In genomic region chr11:106958506-106959248, GRCh38 we compare ENCODE assay signal across 28 cellular contexts. TPM values are rescaled to one million over a fixed set of nuclear protein-coding genes. Genes with fewer than 3 reads are reported as not detected.
"Had no signal": no experiment of that assay in that cellular context is flagged by ENCODE, and none has a peak within 500 bp of the region (broad histone marks: within the 10 kb centered on the region; RNA-seq: fewer than 3 reads in every experiment).

No MANE protein-coding gene starts in this region.

- FAIRE-seq: endometrium, TTC549 had no signal

- H3K4me3 Mint-ChIP-seq: activated CD8-positive, alpha-beta T cell treated with anti-CD3 and anti-CD28 coated beads, Interleukin-2, amount 10 ng/mL, durations not matched to agents 7 days and 5 days; activated naive CD8-positive, alpha-beta T cell treated with anti-CD3 and anti-CD28 coated beads, Interleukin-2, amount 50 U/mL, for 24 hours; activated T-helper 1 cell treated with anti-CD3 and anti-CD28 coated beads, Interleukin-12 subunit alpha, Interleukin-12 subunit beta, Interleukin-2, Interleukin-4 antibody, amounts not matched to agents 30 ng/mL and 10 ng/mL and 1 ng/mL, durations not matched to agents 14 hours and 24 hours and 36 hours; central memory CD8-positive, alpha-beta T cell; naive thymus-derived CD8-positive, alpha-beta T cell; stimulated activated naive CD8-positive, alpha-beta T cell treated with anti-CD3 and anti-CD28 coated beads, Interleukin-15, amount 100 ng/mL, for 72 hours; T-cell had no signal

- H3K27ac ChIP-seq: brain microvascular endothelial cell, gastrocnemius medialis, left lung, ovary, psoas muscle, right atrium auricular region, tibial artery, WERI-Rb-1 had no signal

- H3K9me3 ChIP-seq: gastrocnemius medialis, ovary, psoas muscle, right atrium auricular region, tibial artery had no signal

- DNase-seq: activated CD4-positive, alpha-beta T cell treated with anti-CD3 and anti-CD28 coated beads, Interleukin-2, amount 50 U/mL, for 1 hour; activated CD4-positive, CD25-positive, alpha-beta regulatory T cell treated with anti-CD3 and anti-CD28 coated beads, Interleukin-2, amount 50 U/mL, for 72 hours; activated CD8-positive, alpha-beta T cell treated with anti-CD3 and anti-CD28 coated beads, Interleukin-2, amount 10 ng/mL, durations not matched to agents 7 days and 5 days; activated gamma-delta T cell; activated naive CD4-positive, alpha-beta T cell treated with anti-CD3 and anti-CD28 coated beads, Interleukin-2, amount 50 U/mL, for 16 hours; activated naive CD8-positive, alpha-beta T cell treated with anti-CD3 and anti-CD28 coated beads, Interleukin-2, amount 50 U/mL, for 24 hours; anterior cingulate cortex; brain microvascular endothelial cell; cortex of kidney; effector CD4-positive, alpha-beta T cell; gastrocnemius medialis; hippocampal formation; kidney glomerular epithelial cell; left lung; naive thymus-derived CD8-positive, alpha-beta T cell; ovary; psoas muscle; stimulated activated CD4-positive, alpha-beta T cell treated with anti-CD3 and anti-CD28 coated beads, Interleukin-12 subunit alpha, Interleukin-12 subunit beta, amount 100 ng/mL, for 4 hours; stimulated activated CD4-positive, alpha-beta T cell treated with anti-CD3 and anti-CD28 coated beads, Interleukin-4, amount 100 ng/mL, for 4 hours; stimulated activated naive CD8-positive, alpha-beta T cell treated with anti-CD3 and anti-CD28 coated beads, Interleukin-15, amount 100 ng/mL, for 72 hours; T-cell; tibial artery; WERI-Rb-1 had no signal

- H3K36me3 ChIP-seq: brain microvascular endothelial cell, gastrocnemius medialis, left lung, ovary, right atrium auricular region, tibial artery, WERI-Rb-1 had no signal

- H3K4me1 ChIP-seq: gastrocnemius medialis, psoas muscle had no signal

- H3K27me3 Mint-ChIP-seq: activated naive CD8-positive, alpha-beta T cell treated with anti-CD3 and anti-CD28 coated beads, Interleukin-2, amount 50 U/mL, for 24 hours; central memory CD8-positive, alpha-beta T cell; naive thymus-derived CD8-positive, alpha-beta T cell; stimulated activated naive CD8-positive, alpha-beta T cell treated with anti-CD3 and anti-CD28 coated beads, Interleukin-15, amount 100 ng/mL, for 72 hours; T-cell had no signal

- H3K36me3 Mint-ChIP-seq: T-cell had no signal

- H3K27ac Mint-ChIP-seq: activated CD8-positive, alpha-beta T cell treated with anti-CD3 and anti-CD28 coated beads, Interleukin-2, amount 10 ng/mL, durations not matched to agents 7 days and 5 days; activated naive CD8-positive, alpha-beta T cell treated with anti-CD3 and anti-CD28 coated beads, Interleukin-2, amount 50 U/mL, for 24 hours; activated T-helper 1 cell treated with anti-CD3 and anti-CD28 coated beads, Interleukin-12 subunit alpha, Interleukin-12 subunit beta, Interleukin-2, Interleukin-4 antibody, amounts not matched to agents 30 ng/mL and 10 ng/mL and 1 ng/mL, durations not matched to agents 14 hours and 24 hours and 36 hours; naive thymus-derived CD8-positive, alpha-beta T cell; stimulated activated naive CD8-positive, alpha-beta T cell treated with anti-CD3 and anti-CD28 coated beads, Interleukin-15, amount 100 ng/mL, for 72 hours; T-cell had no signal

- H3K27me3 ChIP-seq: brain microvascular endothelial cell, gastrocnemius medialis, left lung, ovary, right atrium auricular region, tibial artery had no signal

- H3K4me3 ChIP-seq: gastrocnemius medialis, left lung, ovary, psoas muscle, right atrium auricular region, tibial artery had no signal

- H3K4me1 Mint-ChIP-seq: activated naive CD8-positive, alpha-beta T cell treated with anti-CD3 and anti-CD28 coated beads, Interleukin-2, amount 50 U/mL, for 24 hours; central memory CD8-positive, alpha-beta T cell; naive thymus-derived CD8-positive, alpha-beta T cell; stimulated activated naive CD8-positive, alpha-beta T cell treated with anti-CD3 and anti-CD28 coated beads, Interleukin-15, amount 100 ng/mL, for 72 hours; T-cell had no signal

- ATAC-seq: activated CD8-positive, alpha-beta T cell treated with anti-CD3 and anti-CD28 coated beads, Interleukin-2, amount 10 ng/mL, durations not matched to agents 7 days and 5 days; activated naive CD8-positive, alpha-beta T cell treated with anti-CD3 and anti-CD28 coated beads, Interleukin-2, amount 50 U/mL, for 24 hours; gastrocnemius medialis; left lung; naive thymus-derived CD8-positive, alpha-beta T cell; psoas muscle; stimulated activated naive CD8-positive, alpha-beta T cell treated with anti-CD3 and anti-CD28 coated beads, Interleukin-15, amount 100 ng/mL, for 72 hours; T-cell had no signal

RNA-seq across cellular contexts. Expression of gene GUCY1A2, which starts 59.6 kb away (rescaled TPM):
- total RNA-seq: activated CD8-positive, alpha-beta T cell treated with anti-CD3 and anti-CD28 coated beads, Interleukin-2, amount 10 ng/mL, durations not matched to agents 7 days and 5 days; activated T-helper 1 cell treated with anti-CD3 and anti-CD28 coated beads, Interleukin-12 subunit alpha, Interleukin-12 subunit beta, Interleukin-2, Interleukin-4 antibody, amounts not matched to agents 30 ng/mL and 10 ng/mL and 1 ng/mL, durations not matched to agents 14 hours and 24 hours and 36 hours; naive thymus-derived CD8-positive, alpha-beta T cell had no signal
- polyA plus RNA-seq: naive thymus-derived CD8-positive, alpha-beta T cell had no signal
